In genomic region chr2:180006236-180006635, GRCh38 we compare ENCODE assay signal across 8 cellular contexts. TPM values are rescaled to one million over a fixed set of nuclear protein-coding genes. Genes with fewer than 3 reads are reported as not detected.
DNase-seq lines count a peak whose midpoint lies in the region; ATAC-seq and TF ChIP-seq lines count a peak whose summit lies in the region.

No MANE protein-coding gene starts in this region.

- H3K4me1 Mint-ChIP-seq in endothelial cell (ENCODE audit: unreplicated experiment) (peaks cover 31% of the 10 kb centered on the region), osteocyte (ENCODE audit: unreplicated experiment) (peaks cover 23% of the 10 kb centered on the region)

- ATAC-seq in HG02938 (IDR thresholded peaks at IDR 0.05; ENCODE audit: unreplicated experiment) (no peak), HG02884 (IDR thresholded peaks at IDR 0.05; ENCODE audit: unreplicated experiment) (no peak)

- H3K36me3 Mint-ChIP-seq in endothelial cell (ENCODE audit: low read depth, unreplicated experiment), result peaks cover 3% of the 10 kb centered on the region
- peaks cover 7% of the 10 kb centered on the region for H3K36me3 Mint-ChIP-seq in osteocyte (ENCODE audit: unreplicated experiment)

- TF ChIP-seq CTCF in endothelial cell (IDR thresholded peaks at IDR 0.05; ENCODE audit: unreplicated experiment) (no peak), osteocyte (IDR thresholded peaks at IDR 0.05) (no peak)

- H3K4me3 Mint-ChIP-seq in endothelial cell (ENCODE audit: unreplicated experiment), result peak overlapping the region; percentile 98
- peak overlapping the region; percentile 81 for H3K4me3 Mint-ChIP-seq in osteocyte (ENCODE audit: unreplicated experiment)

- peak; percentile 32 for DNase-seq in ELR (ENCODE audit: low read depth)
- DNase-seq in OCI-M1 (lab: John Stamatoyannopoulos, UW), result peak; percentile 64
- DNase-seq in endothelial cell (ENCODE audit: low spot score), result no peak
- DNase-seq in osteocyte (ENCODE audit: extremely low spot score, unreplicated experiment), result no peak
- DNase-seq in stimulated activated CD4-positive, alpha-beta T cell treated with anti-CD3 and anti-CD28 coated beads, Interleukin-4, amount 100 ng/mL, for 4 hours, result no peak
- DNase-seq in NCI-H1694 treated with DMSO at 0.1 percent for 48 hours (lab: John Stamatoyannopoulos, UW), result no peak

- H3K9me3 Mint-ChIP-seq in endothelial cell (ENCODE audit: unreplicated experiment) (peaks cover 3% of the 10 kb centered on the region), osteocyte (ENCODE audit: unreplicated experiment) (no peaks in the 10 kb centered on the region)

- H3K27me3 Mint-ChIP-seq in endothelial cell (ENCODE audit: unreplicated experiment), result peaks cover 11% of the 10 kb centered on the region
- no peaks in the 10 kb centered on the region for H3K27me3 Mint-ChIP-seq in osteocyte (ENCODE audit: unreplicated experiment)

- H3K27ac Mint-ChIP-seq in endothelial cell (ENCODE audit: unreplicated experiment) (peak overlapping the region; percentile 99), osteocyte (ENCODE audit: unreplicated experiment) (peak overlapping the region; percentile 99)

RNA-seq across cellular contexts. Expression of gene CWC22, which starts 0.9 kb away (rescaled TPM):
- 16.9 TPM for total RNA-seq in endothelial cell (ENCODE audit: unreplicated experiment)
- 19.4 and 20.1 TPM in 2 replicates for total RNA-seq in osteocyte

Comparison
In these comparisons a context has a peak if more than half of its experiments do, and no peak if none do; other contexts are left out.
1. DNase-seq: peak in ELR (single experiment) and OCI-M1 (single experiment); none in endothelial cell (single experiment), osteocyte (single experiment), stimulated activated CD4-positive, alpha-beta T cell treated with anti-CD3 and anti-CD28 coated beads, Interleukin-4, amount 100 ng/mL, for 4 hours (0 of 2) and NCI-H1694 treated with DMSO at 0.1 percent for 48 hours (single experiment).